8 cellular contexts compared by ENCODE assay signal in the genomic region with DNA sequence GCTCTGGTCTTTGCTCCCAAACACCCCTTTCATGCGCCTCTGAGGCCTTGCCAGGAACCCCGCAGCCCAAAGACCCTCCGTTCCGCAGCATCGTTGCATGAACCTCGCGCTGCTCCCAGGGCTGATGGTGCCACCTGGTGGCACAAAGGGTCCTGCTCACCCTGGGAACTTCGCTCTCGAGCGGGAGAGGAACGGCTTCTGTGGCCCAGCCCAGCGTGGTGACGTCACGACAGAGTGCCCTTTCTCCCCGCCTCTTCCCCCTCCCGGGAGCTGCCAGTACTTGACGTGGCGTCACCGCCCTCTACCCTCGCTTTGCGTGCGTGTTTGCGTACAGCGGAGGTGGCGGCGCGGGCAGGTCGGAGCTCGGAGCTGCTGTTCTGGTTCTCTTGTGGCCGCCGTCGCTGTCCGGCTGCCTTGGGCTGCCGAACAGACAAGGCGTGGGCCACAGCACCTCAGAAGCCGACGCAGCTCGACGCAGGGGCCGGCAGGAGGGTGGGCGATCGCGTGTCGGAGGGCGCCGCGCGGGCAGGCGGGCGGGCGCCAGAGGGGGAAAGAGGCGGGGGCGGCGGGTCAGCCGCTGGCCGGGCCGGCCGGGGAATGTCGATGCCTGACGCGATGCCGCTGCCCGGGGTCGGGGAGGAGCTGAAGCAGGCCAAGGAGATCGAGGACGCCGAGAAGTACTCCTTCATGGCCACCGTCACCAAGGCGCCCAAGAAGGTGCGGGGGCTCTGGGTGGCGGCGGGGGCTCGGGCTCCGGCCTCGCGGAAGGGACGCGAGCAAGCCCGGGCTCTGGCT. TPM values are rescaled to one million over a fixed set of nuclear protein-coding genes. Genes with fewer than 3 reads are reported as not detected.
DNase-seq lines count a peak whose midpoint lies in the region; ATAC-seq and TF ChIP-seq lines count a peak whose summit lies in the region.

Gene AHCYL1, plus strand, starts transcription at position 310 of the 795 bp plus-strand sequence. Its CDS starts 288 bp downstream, at position 598.

- TF ChIP-seq RAD21 in liver (IDR thresholded peaks at IDR 0.05) = peak; percentile 97 to 99

- no peaks in the 10 kb centered on the region for H3K9me3 Mint-ChIP-seq in CD8-positive, alpha-beta T cell

- CTCF ChIA-PET in CD8-positive, alpha-beta T cell (lab: Charles Lee) = interaction anchor here (0.6 to 16.5 kb wide), 64 partner anchors 9 to 776 kb away, joined by 3 to 656 read pairs (median 4); partner anchors contain the start of genes AMPD2, GNAI3, GNAT2 and GSTM4

- intact Hi-C loops in CD8-positive, alpha-beta T cell (cut with DNase I, micrococcal nuclease) = loop anchor here (1.0 to 10.0 kb wide), 14 partner anchors 50 to 560 kb away; partner anchors contain the start of genes GNAI3 (in 2 of the 2), PSMA5 (in 2 of the 2), STRIP1 (in 2 of the 2) and ATXN7L2 (in 1 of the 2)

- no peaks in the 10 kb centered on the region for H3K27me3 ChIP-seq in CD8-positive, alpha-beta T cell (ENCODE audit: insufficient read depth, low read length)
- no peaks in the 10 kb centered on the region for H3K27me3 ChIP-seq in liver (ENCODE audit: control insufficient read depth in 4 of 4, insufficient read depth in 4 of 4, low read length in 3 of 4)

- peak; percentile 86 for TF ChIP-seq CTCF in CD8-positive, alpha-beta T cell (IDR thresholded peaks at IDR 0.05)
- peak; percentile 99 for TF ChIP-seq CTCF in liver (IDR thresholded peaks at IDR 0.05; ENCODE audit: low read depth, low read length, missing input control)

- peak within 1 kb of the TSS; percentile 97 for H3K27ac Mint-ChIP-seq in CD8-positive, alpha-beta T cell

- POLR2A ChIA-PET in CD8-positive, alpha-beta T cell (lab: Charles Lee) = interaction anchor here (0.7 to 3.5 kb wide), 15 partner anchors 10 to 436 kb away, joined by 3 to 63 read pairs (median 5); partner anchors contain the start of genes GNAI3 and STRIP1

- H3K4me1 ChIP-seq in CD8-positive, alpha-beta T cell (ENCODE audit: insufficient read depth, low read length) = peaks cover 20% of the 10 kb centered on the region
- H3K4me1 ChIP-seq in liver (ENCODE audit: control insufficient read depth in 4 of 4, insufficient read depth in 4 of 4, low read length in 3 of 4) = peaks cover 5 to 67% (median 60%) of the 10 kb centered on the region in 4 donors

- H3K9ac ChIP-seq in liver (ENCODE audit: low read depth in 1 of 2, low read length in 2 of 2) = peak within 1 kb of the TSS; percentile 88 to 91

- peak; percentile 99 for ATAC-seq in CD8-positive, alpha-beta T cell
- ATAC-seq in GM19438 (IDR thresholded peaks at IDR 0.05; ENCODE audit: low read depth, unreplicated experiment) (peak; percentile 97), HG03575 (IDR thresholded peaks at IDR 0.05; ENCODE audit: extremely low read depth, insufficient number of reproducible peaks, low FRiP score, unreplicated experiment) (peak; percentile 86)

- peaks cover 13% of the 10 kb centered on the region for H3K36me3 Mint-ChIP-seq in CD8-positive, alpha-beta T cell

- peak; percentile 98 to 99 (median 99) for DNase-seq in CD8-positive, alpha-beta T cell
- DNase-seq in NCI-H82 (lab: John Stamatoyannopoulos, UW) (peak; percentile 100), dermis microvascular lymphatic vessel endothelial cell (ENCODE audit: low read depth in 2 of 2) (peak; percentile 97 to 99)
- DNase-seq in activated CD4-positive, alpha-beta T cell treated with anti-CD3 and anti-CD28 coated beads, Interleukin-2, amount 50 U/mL, for 48 hours = peak; percentile 99 to 100
- DNase-seq in stimulated activated CD4-positive, alpha-beta T cell treated with anti-CD3 and anti-CD28 coated beads, Interleukin-4, amount 100 ng/mL, for 24 hours = peak; percentile 99

- under 1% methylated on average over 79 of the region's 79 CpGs for WGBS in liver

- peak within 1 kb of the TSS; percentile 99 for H3K4me3 Mint-ChIP-seq in CD8-positive, alpha-beta T cell

- H3K27ac ChIP-seq in CD8-positive, alpha-beta T cell (ENCODE audit: low read depth, low read length) = peak within 1 kb of the TSS; percentile 72
- H3K27ac ChIP-seq in liver (ENCODE audit: low read depth in 1 of 2, low read length in 2 of 2) = peak within 1 kb of the TSS; percentile 91 to 98

- no peaks in the 10 kb centered on the region for H3K27me3 Mint-ChIP-seq in CD8-positive, alpha-beta T cell (ENCODE audit: low read depth)

- peaks cover 45% of the 10 kb centered on the region for H3K4me1 Mint-ChIP-seq in CD8-positive, alpha-beta T cell (ENCODE audit: low read depth)

- no peaks in the 10 kb centered on the region for H3K9me3 ChIP-seq in CD8-positive, alpha-beta T cell (ENCODE audit: low read length)
- no peaks in the 10 kb centered on the region for H3K9me3 ChIP-seq in liver (ENCODE audit: control insufficient read depth in 4 of 4, low read length in 3 of 4)

- peak within 1 kb of the TSS; percentile 75 for H3K4me3 ChIP-seq in CD8-positive, alpha-beta T cell (ENCODE audit: low read depth, low read length)
- peak within 1 kb of the TSS; percentile 78 to 89 (median 89) for H3K4me3 ChIP-seq in liver (ENCODE audit: low read depth in 1 of 3, low read length in 3 of 3)

- no peaks in the 10 kb centered on the region for H3K36me3 ChIP-seq in CD8-positive, alpha-beta T cell (ENCODE audit: insufficient read depth, low read length)
- no peaks in the 10 kb centered on the region for H3K36me3 ChIP-seq in liver (ENCODE audit: control insufficient read depth in 4 of 4, insufficient read depth in 3 of 4, low read depth in 1 of 4, low read length in 3 of 4)

TF ChIP-seq in liver, 16 proteins besides CTCF, POLR2A, EP300 and RAD21:
- TF ChIP-seq, protein P1, sequence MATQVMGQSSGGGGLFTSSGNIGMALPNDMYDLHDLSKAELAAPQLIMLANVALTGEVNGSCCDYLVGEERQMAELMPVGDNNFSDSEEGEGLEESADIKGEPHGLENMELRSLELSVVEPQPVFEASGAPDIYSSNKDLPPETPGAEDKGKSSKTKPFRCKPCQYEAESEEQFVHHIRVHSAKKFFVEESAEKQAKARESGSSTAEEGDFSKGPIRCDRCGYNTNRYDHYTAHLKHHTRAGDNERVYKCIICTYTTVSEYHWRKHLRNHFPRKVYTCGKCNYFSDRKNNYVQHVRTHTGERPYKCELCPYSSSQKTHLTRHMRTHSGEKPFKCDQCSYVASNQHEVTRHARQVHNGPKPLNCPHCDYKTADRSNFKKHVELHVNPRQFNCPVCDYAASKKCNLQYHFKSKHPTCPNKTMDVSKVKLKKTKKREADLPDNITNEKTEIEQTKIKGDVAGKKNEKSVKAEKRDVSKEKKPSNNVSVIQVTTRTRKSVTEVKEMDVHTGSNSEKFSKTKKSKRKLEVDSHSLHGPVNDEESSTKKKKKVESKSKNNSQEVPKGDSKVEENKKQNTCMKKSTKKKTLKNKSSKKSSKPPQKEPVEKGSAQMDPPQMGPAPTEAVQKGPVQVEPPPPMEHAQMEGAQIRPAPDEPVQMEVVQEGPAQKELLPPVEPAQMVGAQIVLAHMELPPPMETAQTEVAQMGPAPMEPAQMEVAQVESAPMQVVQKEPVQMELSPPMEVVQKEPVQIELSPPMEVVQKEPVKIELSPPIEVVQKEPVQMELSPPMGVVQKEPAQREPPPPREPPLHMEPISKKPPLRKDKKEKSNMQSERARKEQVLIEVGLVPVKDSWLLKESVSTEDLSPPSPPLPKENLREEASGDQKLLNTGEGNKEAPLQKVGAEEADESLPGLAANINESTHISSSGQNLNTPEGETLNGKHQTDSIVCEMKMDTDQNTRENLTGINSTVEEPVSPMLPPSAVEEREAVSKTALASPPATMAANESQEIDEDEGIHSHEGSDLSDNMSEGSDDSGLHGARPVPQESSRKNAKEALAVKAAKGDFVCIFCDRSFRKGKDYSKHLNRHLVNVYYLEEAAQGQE (IDR thresholded peaks at IDR 0.05) = peak; percentile 69
- no peak for TF ChIP-seq FOXA2 (IDR thresholded peaks at IDR 0.05)
- TF ChIP-seq NR2F2 (IDR thresholded peaks at IDR 0.05) = peak; percentile 65
- TF ChIP-seq YY1 (IDR thresholded peaks at IDR 0.05) = peak; percentile 74
- TF ChIP-seq ZBTB33 (IDR thresholded peaks at IDR 0.05) = no peak
- TF ChIP-seq TAF1 (conservative IDR thresholded peaks at IDR 0.05) = no peak
- TF ChIP-seq RXRA (IDR thresholded peaks at IDR 0.05) = peak; percentile 23 to 49
- peak in 1 of 2 donors; percentile 50 for TF ChIP-seq HNF4A (conservative IDR thresholded peaks at IDR 0.05)
- TF ChIP-seq MAX (IDR thresholded peaks at IDR 0.05) = no peak
- TF ChIP-seq EGR1 (IDR thresholded peaks at IDR 0.05; ENCODE audit: low read depth in 2 of 2) = peak in 1 of 2 donors; percentile 57
- peak; percentile 72 for TF ChIP-seq SP1 (IDR thresholded peaks at IDR 0.05)
- no peak for TF ChIP-seq ATF3 (IDR thresholded peaks at IDR 0.05)
- peak; percentile 14 for TF ChIP-seq FOXA1 (IDR thresholded peaks at IDR 0.05)
- peak; percentile 27 to 51 for TF ChIP-seq JUND (IDR thresholded peaks at IDR 0.05)
- peak in 1 of 2 donors; percentile 44 for TF ChIP-seq GABPA (IDR thresholded peaks at IDR 0.05 in 1 of 2, conservative IDR thresholded peaks at IDR 0.05 in 1 of 2)
- TF ChIP-seq HNF4G (IDR thresholded peaks at IDR 0.05) = no peak

RNA-seq across cellular contexts. Expression of gene AHCYL1, which starts in this region (rescaled TPM):
- 1 to 10 TPM; 5.3 to 5.5 TPM for total RNA-seq in CD8-positive, alpha-beta T cell
- total RNA-seq in dermis microvascular lymphatic vessel endothelial cell = 39.7 and 50.4 TPM in 2 replicates
- 10 to 100 TPM; 27.1 to 40.7 TPM for total RNA-seq in liver
- polyA plus RNA-seq in liver = 10 to 100 TPM; 24.9 to 33.5 TPM

Comparison
In these comparisons a context has a peak if more than half of its experiments do, and no peak if none do; other contexts are left out.
1. Peak in every context shown above with its lines: DNase-seq, ATAC-seq, H3K4me3 ChIP-seq and H3K27ac ChIP-seq.